Comparison of ENCODE assay signal across 18 cellular contexts in genomic region chr2:61272421-61273070, GRCh38.
A peak's percentile ranks its signal among the peaks of the same experiment; 100 is the strongest.
DNase-seq lines count a peak whose midpoint lies in the region; ATAC-seq and TF ChIP-seq lines count a peak whose summit lies in the region.
"Had no signal": no experiment of that assay in that cellular context is flagged by ENCODE, and none has a peak within 500 bp of the region (broad histone marks: within the 10 kb centered on the region; RNA-seq: fewer than 3 reads in every experiment).

No MANE protein-coding gene starts in this region.

- H3K36me3 ChIP-seq in SK-N-SH (replicated peaks in 1 of 2; ENCODE audit: control insufficient read depth in 1 of 2, insufficient read depth in 2 of 2, low read length in 1 of 2) (peaks cover 15 to 88% of the 10 kb centered on the region in 2 experiments), osteoblast (ENCODE audit: insufficient read depth, low read length) (peaks cover 12% of the 10 kb centered on the region)

- H3K4me1 ChIP-seq in SK-N-SH (ENCODE audit: control insufficient read depth in 1 of 2, insufficient read depth in 2 of 2, low read depth in 1 of 2, low read length in 1 of 2) (peaks cover 0 to 10% of the 10 kb centered on the region in 2 experiments; a peak in 2 of 4 replicates), osteoblast (ENCODE audit: insufficient read depth, low read length) (peaks cover 12% of the 10 kb centered on the region)
- H3K4me1 ChIP-seq: right atrium auricular region had no signal

- peaks cover 6% of the 10 kb centered on the region for H3K4me1 Mint-ChIP-seq in activated CD8-positive, alpha-beta T cell treated with anti-CD3 and anti-CD28 coated beads for 36 hours (ENCODE audit: low read depth)
- no peaks in the 10 kb centered on the region for H3K4me1 Mint-ChIP-seq in activated CD8-positive, alpha-beta T cell treated with anti-CD3 and anti-CD28 coated beads, Interleukin-2, amount 10 ng/mL, durations not matched to agents 7 days and 5 days (ENCODE audit: low read depth)
- H3K4me1 Mint-ChIP-seq: activated CD8-positive, alpha-beta memory T cell treated with anti-CD3 and anti-CD28 coated beads, Interleukin-2, amount 10 ng/mL, durations not matched to agents 7 days and 5 days; memory B cell; nephron progenitor cell had no signal

- H3K27ac ChIP-seq in SK-N-SH (ENCODE audit: low read depth in 2 of 2, low read length in 1 of 2), result peak overlapping the region; percentile 3 to 81; a peak in 2 of 4 replicates
- H3K27ac ChIP-seq in osteoblast (ENCODE audit: low read depth, low read length), result peak overlapping the region; percentile 15
- H3K27ac ChIP-seq in dorsolateral prefrontal cortex, result no peak overlapping the region
- H3K27ac ChIP-seq: cardiac muscle cell, right atrium auricular region had no signal

- H3K79me2 ChIP-seq in SK-N-SH (ENCODE audit: insufficient read depth) (peaks cover 15% of the 10 kb centered on the region; the same call in 1 of the 2 replicates), osteoblast (ENCODE audit: insufficient read depth, low read length) (no peaks in the 10 kb centered on the region)

- H3K27me3 ChIP-seq in SK-N-SH (ENCODE audit: insufficient read depth), result no peaks in the 10 kb centered on the region
- no peaks in the 10 kb centered on the region for H3K27me3 ChIP-seq in osteoblast (ENCODE audit: insufficient read depth, low read length)
- no peaks in the 10 kb centered on the region for H3K27me3 ChIP-seq in dorsolateral prefrontal cortex
- H3K27me3 ChIP-seq: cardiac muscle cell, right atrium auricular region had no signal

- WGBS in SK-N-SH (ENCODE audit: low lambda C conversion rate), result 55% methylated on average over 4 of the region's 4 CpGs

- POLR2A ChIA-PET in activated CD8-positive, alpha-beta T cell treated with anti-CD3 and anti-CD28 coated beads for 36 hours (lab: Charles Lee), result interaction anchor here (0.6 kb wide), 1 partner anchor 494 kb away, joined by 4 read pairs; no protein-coding TSS in a partner anchor
- POLR2A ChIA-PET in activated CD8-positive, alpha-beta T cell treated with anti-CD3 and anti-CD28 coated beads, Interleukin-2, amount 10 ng/mL, durations not matched to agents 7 days and 5 days (lab: Charles Lee), result no interaction called here
- POLR2A ChIA-PET in SK-N-SH (lab: Yijun Ruan, JAX), result no interaction called here

- H3K4me3 ChIP-seq in SK-N-SH (ENCODE audit: low read depth in 2 of 2, low read length in 1 of 2), result peak overlapping the region in 1 of 2 experiments; percentile 10; a peak in 1 of 4 replicates
- peak overlapping the region; percentile 3 for H3K4me3 ChIP-seq in osteoblast (ENCODE audit: insufficient read depth, low read length)
- H3K4me3 ChIP-seq in dorsolateral prefrontal cortex, result no peak overlapping the region
- H3K4me3 ChIP-seq: cardiac muscle cell, right atrium auricular region had no signal

- no peaks in the 10 kb centered on the region for H4K20me1 ChIP-seq in SK-N-SH (ENCODE audit: insufficient read depth)
- H4K20me1 ChIP-seq in osteoblast (ENCODE audit: insufficient read depth, low read length), result no peaks in the 10 kb centered on the region

- intact Hi-C loops in activated CD8-positive, alpha-beta T cell treated with anti-CD3 and anti-CD28 coated beads for 36 hours (cut with micrococcal nuclease), result no loop called here
- intact Hi-C loops in dorsolateral prefrontal cortex (cut with DNase I), result no loop called here

- TF ChIP-seq CTCF in activated CD8-positive, alpha-beta T cell treated with anti-CD3 and anti-CD28 coated beads for 36 hours (IDR thresholded peaks at IDR 0.05), result no peak
- no peak for TF ChIP-seq CTCF in SK-N-SH (IDR thresholded peaks at IDR 0.05)
- TF ChIP-seq CTCF in osteoblast (IDR thresholded peaks at IDR 0.05; ENCODE audit: extremely low read depth, low read depth, low read length), result no peak
- TF ChIP-seq CTCF in dorsolateral prefrontal cortex (IDR thresholded peaks at IDR 0.05 in 54 of 56, conservative IDR thresholded peaks at IDR 0.05 in 2 of 56; ENCODE audit: low read depth in 1 of 56, partially characterized antibody in 56 of 56), result no peak

- ATAC-seq in activated CD8-positive, alpha-beta T cell treated with anti-CD3 and anti-CD28 coated beads for 36 hours, result no peak
- ATAC-seq in activated CD8-positive, alpha-beta T cell treated with anti-CD3 and anti-CD28 coated beads, Interleukin-2, amount 10 ng/mL, durations not matched to agents 7 days and 5 days, result no peak
- ATAC-seq in HG03039 (IDR thresholded peaks at IDR 0.05; ENCODE audit: unreplicated experiment), result no peak
- ATAC-seq: activated CD8-positive, alpha-beta memory T cell treated with anti-CD3 and anti-CD28 coated beads, Interleukin-2, amount 10 ng/mL, durations not matched to agents 7 days and 5 days had no signal

- no peaks in the 10 kb centered on the region for H3K27me3 Mint-ChIP-seq in activated CD8-positive, alpha-beta T cell treated with anti-CD3 and anti-CD28 coated beads for 36 hours
- no peaks in the 10 kb centered on the region for H3K27me3 Mint-ChIP-seq in activated CD8-positive, alpha-beta T cell treated with anti-CD3 and anti-CD28 coated beads, Interleukin-2, amount 10 ng/mL, durations not matched to agents 7 days and 5 days (ENCODE audit: low read depth)
- H3K27me3 Mint-ChIP-seq: activated CD8-positive, alpha-beta memory T cell treated with anti-CD3 and anti-CD28 coated beads, Interleukin-2, amount 10 ng/mL, durations not matched to agents 7 days and 5 days; CD8-positive, alpha-beta memory T cell; memory B cell had no signal

- peak overlapping the region; percentile 23; the same call in 1 of the 2 replicates for H3K9ac ChIP-seq in SK-N-SH

- H3K4me3 Mint-ChIP-seq in activated CD8-positive, alpha-beta T cell treated with anti-CD3 and anti-CD28 coated beads for 36 hours, result no peak overlapping the region
- H3K4me3 Mint-ChIP-seq in activated CD8-positive, alpha-beta T cell treated with anti-CD3 and anti-CD28 coated beads, Interleukin-2, amount 10 ng/mL, durations not matched to agents 7 days and 5 days, result no peak overlapping the region
- H3K4me3 Mint-ChIP-seq: activated CD8-positive, alpha-beta memory T cell treated with anti-CD3 and anti-CD28 coated beads, Interleukin-2, amount 10 ng/mL, durations not matched to agents 7 days and 5 days; CD8-positive, alpha-beta memory T cell; memory B cell; nephron progenitor cell had no signal

- peaks cover 46% of the 10 kb centered on the region for H3F3A ChIP-seq in SK-N-SH (replicated peaks; ENCODE audit: insufficient read depth)

- H3K4me2 ChIP-seq in SK-N-SH, result peak overlapping the region; percentile 13
- peak overlapping the region; percentile 45 for H3K4me2 ChIP-seq in osteoblast (ENCODE audit: insufficient read depth, low read length)

- H3K27ac Mint-ChIP-seq in activated CD8-positive, alpha-beta T cell treated with anti-CD3 and anti-CD28 coated beads for 36 hours, result peak overlapping the region; percentile 28
- no peak overlapping the region for H3K27ac Mint-ChIP-seq in activated CD8-positive, alpha-beta T cell treated with anti-CD3 and anti-CD28 coated beads, Interleukin-2, amount 10 ng/mL, durations not matched to agents 7 days and 5 days
- H3K27ac Mint-ChIP-seq: activated CD8-positive, alpha-beta memory T cell treated with anti-CD3 and anti-CD28 coated beads, Interleukin-2, amount 10 ng/mL, durations not matched to agents 7 days and 5 days; memory B cell; nephron progenitor cell had no signal

- H3K9me2 ChIP-seq in SK-N-SH, result no peaks in the 10 kb centered on the region

- H3K9me3 ChIP-seq in SK-N-SH, result no peaks in the 10 kb centered on the region
- no peaks in the 10 kb centered on the region for H3K9me3 ChIP-seq in osteoblast (ENCODE audit: low read depth, low read length)
- H3K9me3 ChIP-seq: right atrium auricular region had no signal

- no peak for TF ChIP-seq EP300 in SK-N-SH (IDR thresholded peaks at IDR 0.05; ENCODE audit: borderline replicate concordance in 1 of 2, low read depth in 1 of 2, low read length in 1 of 2)

- peaks cover 20% of the 10 kb centered on the region for H3K36me3 Mint-ChIP-seq in activated CD8-positive, alpha-beta T cell treated with anti-CD3 and anti-CD28 coated beads for 36 hours (ENCODE audit: low read depth)
- H3K36me3 Mint-ChIP-seq in activated CD8-positive, alpha-beta T cell treated with anti-CD3 and anti-CD28 coated beads, Interleukin-2, amount 10 ng/mL, durations not matched to agents 7 days and 5 days (ENCODE audit: low read depth), result peaks cover 35% of the 10 kb centered on the region

- no peak for DNase-seq in activated CD8-positive, alpha-beta T cell treated with anti-CD3 and anti-CD28 coated beads for 36 hours
- DNase-seq in activated CD8-positive, alpha-beta T cell treated with anti-CD3 and anti-CD28 coated beads, Interleukin-2, amount 10 ng/mL, durations not matched to agents 7 days and 5 days, result no peak
- no peak for DNase-seq in SK-N-SH
- peak; percentile 32 for DNase-seq in dermis blood vessel endothelial cell
- DNase-seq in osteoblast (ENCODE audit: insufficient read length, low spot score, missing footprints), result peak; percentile 22
- DNase-seq in dorsolateral prefrontal cortex, result no peak
- no peak for DNase-seq in putamen (ENCODE audit: low spot score)
- DNase-seq: activated CD8-positive, alpha-beta memory T cell treated with anti-CD3 and anti-CD28 coated beads, Interleukin-2, amount 10 ng/mL, durations not matched to agents 7 days and 5 days; activated naive CD4-positive, alpha-beta T cell; CD8-positive, alpha-beta memory T cell; effector CD8-positive, alpha-beta T cell; KG1; NCI-H2227 treated with DMSO at 0.1 percent for 48 hours; nephron progenitor cell had no signal

- H2AFZ ChIP-seq in SK-N-SH (ENCODE audit: low read depth) (no peak overlapping the region), osteoblast (ENCODE audit: low read length) (no peak overlapping the region)

- CTCF ChIA-PET in activated CD8-positive, alpha-beta T cell treated with anti-CD3 and anti-CD28 coated beads for 36 hours (lab: Charles Lee), result no interaction called here
- CTCF ChIA-PET in activated CD8-positive, alpha-beta T cell treated with anti-CD3 and anti-CD28 coated beads, Interleukin-2, amount 10 ng/mL, durations not matched to agents 7 days and 5 days (lab: Charles Lee), result no interaction called here
- CTCF ChIA-PET in SK-N-SH (lab: Yijun Ruan, JAX), result no interaction called here

- no peaks in the 10 kb centered on the region for H3K9me3 Mint-ChIP-seq in activated CD8-positive, alpha-beta T cell treated with anti-CD3 and anti-CD28 coated beads for 36 hours
- H3K9me3 Mint-ChIP-seq in activated CD8-positive, alpha-beta T cell treated with anti-CD3 and anti-CD28 coated beads, Interleukin-2, amount 10 ng/mL, durations not matched to agents 7 days and 5 days (ENCODE audit: insufficient read depth), result no peaks in the 10 kb centered on the region
- H3K9me3 Mint-ChIP-seq: CD8-positive, alpha-beta memory T cell; memory B cell; nephron progenitor cell had no signal

- no peak for TF ChIP-seq RAD21 in SK-N-SH (IDR thresholded peaks at IDR 0.05; ENCODE audit: low read length)

TF ChIP-seq in SK-N-SH, 30 proteins besides CTCF, POLR2A, EP300 and RAD21 (continues in another document):
- TF ChIP-seq MAX (IDR thresholded peaks at IDR 0.05; ENCODE audit: low read depth) (no peak), MXI1 (IDR thresholded peaks at IDR 0.05; ENCODE audit: low read depth, low read length) (no peak), GATA2 (CRISPR knock-in tag; IDR thresholded peaks at IDR 0.05) (no peak), YY1 (IDR thresholded peaks at IDR 0.05; ENCODE audit: low read depth) (no peak)

Comparison
In these comparisons a context has a peak if more than half of its experiments do, and no peak if none do; other contexts are left out.
1. DNase-seq: peak in dermis blood vessel endothelial cell (single experiment) and osteoblast (single experiment); none in activated CD8-positive, alpha-beta T cell treated with anti-CD3 and anti-CD28 coated beads for 36 hours (single experiment), activated CD8-positive, alpha-beta T cell treated with anti-CD3 and anti-CD28 coated beads, Interleukin-2, amount 10 ng/mL, durations not matched to agents 7 days and 5 days (single experiment), SK-N-SH (single experiment), dorsolateral prefrontal cortex (0 of 10) and putamen (single experiment).
2. H3K27ac ChIP-seq: peak in SK-N-SH (2 of 2) and osteoblast (single experiment); none in dorsolateral prefrontal cortex (0 of 59).